In genomic region chr1:234875953-234876814, GRCh38 we compare ENCODE assay signal across 1 cellular context.
TF ChIP-seq lines count a peak whose summit lies in the region.

No MANE protein-coding gene starts in this region.

TF ChIP-seq in HepG2, 621 proteins besides CTCF, POLR2A, EP300 and RAD21 (continued from another document and continues in another):
- TF ChIP-seq SRSF4 (IDR thresholded peaks at IDR 0.05; ENCODE audit: low read depth, low read length, poor library complexity, severe bottlenecking) (no peak), BRF2 (CRISPR knock-in tag; IDR thresholded peaks at IDR 0.05) (peak; percentile 41), GATAD2A (CRISPR knock-in tag; IDR thresholded peaks at IDR 0.05) (peak; percentile 96), PHF21A (CRISPR knock-in tag; IDR thresholded peaks at IDR 0.05) (peak; percentile 87), ZNF747 (CRISPR knock-in tag; IDR thresholded peaks at IDR 0.05; ENCODE audit: borderline replicate concordance) (peak; percentile 36; the same call in 1 of the 2 replicates), ZNF205 (CRISPR knock-in tag; IDR thresholded peaks at IDR 0.05) (peak; percentile 58; the same call in 1 of the 2 replicates), SP5 (CRISPR knock-in tag; IDR thresholded peaks at IDR 0.05; ENCODE audit: borderline replicate concordance, low read depth) (peak; percentile 92), ZMYM3 (CRISPR knock-in tag; IDR thresholded peaks at IDR 0.05) (peak; percentile 40; the same call in 1 of the 2 replicates), HDAC1 (CRISPR knock-in tag; IDR thresholded peaks at IDR 0.05) (peak; percentile 87), ZBTB20 (CRISPR knock-in tag; IDR thresholded peaks at IDR 0.05; ENCODE audit: borderline replicate concordance, low read depth) (peak; percentile 87), ZNF446 (CRISPR knock-in tag; IDR thresholded peaks at IDR 0.05) (no peak; the same call in 1 of the 2 replicates), NFYB (CRISPR knock-in tag; IDR thresholded peaks at IDR 0.05) (0 out of 2 replicates have a peak, but pooled peaks have one; percentile 11), E2F2 (CRISPR knock-in tag; IDR thresholded peaks at IDR 0.05; ENCODE audit: borderline replicate concordance) (peak; percentile 1; the same call in 1 of the 2 replicates), MED8 (CRISPR knock-in tag; IDR thresholded peaks at IDR 0.05; ENCODE audit: insufficient replicate concordance) (peak; percentile 91), MBD4 (IDR thresholded peaks at IDR 0.05; ENCODE audit: borderline replicate concordance, low read length) (peak; percentile 87; the same call in 1 of the 2 replicates), ZNF792 (CRISPR knock-in tag; IDR thresholded peaks at IDR 0.05) (peak; percentile 27; the same call in 1 of the 2 replicates), FOXM1 (CRISPR knock-in tag; IDR thresholded peaks at IDR 0.05) (no peak), FOXK1 (CRISPR knock-in tag; IDR thresholded peaks at IDR 0.05; ENCODE audit: borderline replicate concordance, low read depth) (peak; percentile 89; the same call in 1 of the 2 replicates), ETV6 (CRISPR knock-in tag; conservative IDR thresholded peaks at IDR 0.05) (peak; percentile 33; the same call in 1 of the 2 replicates), ZNF264 (CRISPR knock-in tag; IDR thresholded peaks at IDR 0.05) (peak; percentile 83; the same call in 1 of the 2 replicates), ZFX (CRISPR knock-in tag; IDR thresholded peaks at IDR 0.05; ENCODE audit: low read depth) (peak; percentile 2; the same call in 1 of the 2 replicates), ZMYM2 (CRISPR knock-in tag; IDR thresholded peaks at IDR 0.05) (peak; percentile 83), ZNF501 (CRISPR knock-in tag; IDR thresholded peaks at IDR 0.05) (peak; percentile 78; the same call in 1 of the 2 replicates), ZBTB39 (CRISPR knock-in tag; IDR thresholded peaks at IDR 0.05) (0 out of 2 replicates have a peak, but pooled peaks have one; percentile 65), ZKSCAN1 (IDR thresholded peaks at IDR 0.05; ENCODE audit: low read length) (no peak; the same call in 1 of the 2 replicates), SMAD9 (CRISPR knock-in tag; IDR thresholded peaks at IDR 0.05) (no peak), ZNF878 (CRISPR knock-in tag; IDR thresholded peaks at IDR 0.05) (peak; percentile 82; the same call in 1 of the 2 replicates), THAP8 (CRISPR knock-in tag; IDR thresholded peaks at IDR 0.05; ENCODE audit: borderline replicate concordance) (no peak; the same call in 1 of the 2 replicates), HOXA3 (CRISPR knock-in tag; IDR thresholded peaks at IDR 0.05) (peak; percentile 82), ZNF280D (CRISPR knock-in tag; IDR thresholded peaks at IDR 0.05) (peak; percentile 66; the same call in 1 of the 2 replicates), NONO (IDR thresholded peaks at IDR 0.05) (no peak), NONO (CRISPR knock-in tag; conservative IDR thresholded peaks at IDR 0.05) (peak; percentile 72), NKX3-1 (CRISPR knock-in tag; IDR thresholded peaks at IDR 0.05) (peak; percentile 87; the same call in 1 of the 2 replicates), SOX6 (IDR thresholded peaks at IDR 0.05) (no peak), SOX6 (CRISPR knock-in tag; IDR thresholded peaks at IDR 0.05) (peak; percentile 93), SIX1 (CRISPR knock-in tag; IDR thresholded peaks at IDR 0.05; ENCODE audit: borderline replicate concordance) (peak; percentile 100), JARID2 (CRISPR knock-in tag; IDR thresholded peaks at IDR 0.05; ENCODE audit: insufficient replicate concordance) (no peak), SPEN (CRISPR knock-in tag; IDR thresholded peaks at IDR 0.05; ENCODE audit: low read depth) (peak; percentile 77; the same call in 1 of the 2 replicates), ZNF850 (CRISPR knock-in tag; conservative IDR thresholded peaks at IDR 0.05) (peak; percentile 82), ZSCAN31 (CRISPR knock-in tag; IDR thresholded peaks at IDR 0.05; ENCODE audit: low read depth) (peak; percentile 62; the same call in 1 of the 2 replicates), ZNF678 (CRISPR knock-in tag; IDR thresholded peaks at IDR 0.05) (peak; percentile 39; the same call in 1 of the 2 replicates), ZBTB7A (CRISPR knock-in tag; IDR thresholded peaks at IDR 0.05) (peak; percentile 61; the same call in 1 of the 2 replicates), FIP1L1 (IDR thresholded peaks at IDR 0.05; ENCODE audit: borderline replicate concordance, insufficient read depth, low read depth, low read length) (0 out of 2 replicates have a peak, but pooled peaks have one; percentile 65), TRIM24 (CRISPR knock-in tag; IDR thresholded peaks at IDR 0.05) (peak; percentile 50; the same call in 1 of the 2 replicates), ZFP37 (CRISPR knock-in tag; IDR thresholded peaks at IDR 0.05; ENCODE audit: borderline replicate concordance) (no peak; the same call in 1 of the 2 replicates)
- TF ChIP-seq, protein P1, sequence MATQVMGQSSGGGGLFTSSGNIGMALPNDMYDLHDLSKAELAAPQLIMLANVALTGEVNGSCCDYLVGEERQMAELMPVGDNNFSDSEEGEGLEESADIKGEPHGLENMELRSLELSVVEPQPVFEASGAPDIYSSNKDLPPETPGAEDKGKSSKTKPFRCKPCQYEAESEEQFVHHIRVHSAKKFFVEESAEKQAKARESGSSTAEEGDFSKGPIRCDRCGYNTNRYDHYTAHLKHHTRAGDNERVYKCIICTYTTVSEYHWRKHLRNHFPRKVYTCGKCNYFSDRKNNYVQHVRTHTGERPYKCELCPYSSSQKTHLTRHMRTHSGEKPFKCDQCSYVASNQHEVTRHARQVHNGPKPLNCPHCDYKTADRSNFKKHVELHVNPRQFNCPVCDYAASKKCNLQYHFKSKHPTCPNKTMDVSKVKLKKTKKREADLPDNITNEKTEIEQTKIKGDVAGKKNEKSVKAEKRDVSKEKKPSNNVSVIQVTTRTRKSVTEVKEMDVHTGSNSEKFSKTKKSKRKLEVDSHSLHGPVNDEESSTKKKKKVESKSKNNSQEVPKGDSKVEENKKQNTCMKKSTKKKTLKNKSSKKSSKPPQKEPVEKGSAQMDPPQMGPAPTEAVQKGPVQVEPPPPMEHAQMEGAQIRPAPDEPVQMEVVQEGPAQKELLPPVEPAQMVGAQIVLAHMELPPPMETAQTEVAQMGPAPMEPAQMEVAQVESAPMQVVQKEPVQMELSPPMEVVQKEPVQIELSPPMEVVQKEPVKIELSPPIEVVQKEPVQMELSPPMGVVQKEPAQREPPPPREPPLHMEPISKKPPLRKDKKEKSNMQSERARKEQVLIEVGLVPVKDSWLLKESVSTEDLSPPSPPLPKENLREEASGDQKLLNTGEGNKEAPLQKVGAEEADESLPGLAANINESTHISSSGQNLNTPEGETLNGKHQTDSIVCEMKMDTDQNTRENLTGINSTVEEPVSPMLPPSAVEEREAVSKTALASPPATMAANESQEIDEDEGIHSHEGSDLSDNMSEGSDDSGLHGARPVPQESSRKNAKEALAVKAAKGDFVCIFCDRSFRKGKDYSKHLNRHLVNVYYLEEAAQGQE (IDR thresholded peaks at IDR 0.05; ENCODE audit: borderline replicate concordance in 1 of 2, low read depth in 1 of 2, low read length in 2 of 2), result peak in 1 of 2 experiments; percentile 57; a peak in 1 of 4 replicates
- TF ChIP-seq, protein P2, sequence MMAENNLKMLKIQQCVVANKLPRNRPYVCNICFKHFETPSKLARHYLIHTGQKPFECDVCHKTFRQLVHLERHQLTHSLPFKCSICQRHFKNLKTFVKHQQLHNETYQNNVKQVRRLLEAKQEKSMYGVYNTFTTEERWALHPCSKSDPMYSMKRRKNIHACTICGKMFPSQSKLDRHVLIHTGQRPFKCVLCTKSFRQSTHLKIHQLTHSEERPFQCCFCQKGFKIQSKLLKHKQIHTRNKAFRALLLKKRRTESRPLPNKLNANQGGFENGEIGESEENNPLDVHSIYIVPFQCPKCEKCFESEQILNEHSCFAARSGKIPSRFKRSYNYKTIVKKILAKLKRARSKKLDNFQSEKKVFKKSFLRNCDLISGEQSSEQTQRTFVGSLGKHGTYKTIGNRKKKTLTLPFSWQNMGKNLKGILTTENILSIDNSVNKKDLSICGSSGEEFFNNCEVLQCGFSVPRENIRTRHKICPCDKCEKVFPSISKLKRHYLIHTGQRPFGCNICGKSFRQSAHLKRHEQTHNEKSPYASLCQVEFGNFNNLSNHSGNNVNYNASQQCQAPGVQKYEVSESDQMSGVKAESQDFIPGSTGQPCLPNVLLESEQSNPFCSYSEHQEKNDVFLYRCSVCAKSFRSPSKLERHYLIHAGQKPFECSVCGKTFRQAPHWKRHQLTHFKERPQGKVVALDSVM (CRISPR knock-in tag; IDR thresholded peaks at IDR 0.05), result peak; percentile 59; the same call in 1 of the 2 replicates
- TF ChIP-seq, protein P3, sequence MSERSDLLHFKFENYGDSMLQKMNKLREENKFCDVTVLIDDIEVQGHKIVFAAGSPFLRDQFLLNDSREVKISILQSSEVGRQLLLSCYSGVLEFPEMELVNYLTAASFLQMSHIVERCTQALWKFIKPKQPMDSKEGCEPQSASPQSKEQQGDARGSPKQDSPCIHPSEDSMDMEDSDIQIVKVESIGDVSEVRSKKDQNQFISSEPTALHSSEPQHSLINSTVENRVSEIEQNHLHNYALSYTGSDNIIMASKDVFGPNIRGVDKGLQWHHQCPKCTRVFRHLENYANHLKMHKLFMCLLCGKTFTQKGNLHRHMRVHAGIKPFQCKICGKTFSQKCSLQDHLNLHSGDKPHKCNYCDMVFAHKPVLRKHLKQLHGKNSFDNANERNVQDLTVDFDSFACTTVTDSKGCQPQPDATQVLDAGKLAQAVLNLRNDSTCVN (CRISPR knock-in tag; IDR thresholded peaks at IDR 0.05; ENCODE audit: borderline replicate concordance), result peak; percentile 99
- TF ChIP-seq, protein P4, sequence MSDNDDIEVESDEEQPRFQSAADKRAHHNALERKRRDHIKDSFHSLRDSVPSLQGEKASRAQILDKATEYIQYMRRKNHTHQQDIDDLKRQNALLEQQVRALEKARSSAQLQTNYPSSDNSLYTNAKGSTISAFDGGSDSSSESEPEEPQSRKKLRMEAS (IDR thresholded peaks at IDR 0.05), result peak; percentile 64
